2 cellular contexts compared by ENCODE assay signal in the genomic region with DNA sequence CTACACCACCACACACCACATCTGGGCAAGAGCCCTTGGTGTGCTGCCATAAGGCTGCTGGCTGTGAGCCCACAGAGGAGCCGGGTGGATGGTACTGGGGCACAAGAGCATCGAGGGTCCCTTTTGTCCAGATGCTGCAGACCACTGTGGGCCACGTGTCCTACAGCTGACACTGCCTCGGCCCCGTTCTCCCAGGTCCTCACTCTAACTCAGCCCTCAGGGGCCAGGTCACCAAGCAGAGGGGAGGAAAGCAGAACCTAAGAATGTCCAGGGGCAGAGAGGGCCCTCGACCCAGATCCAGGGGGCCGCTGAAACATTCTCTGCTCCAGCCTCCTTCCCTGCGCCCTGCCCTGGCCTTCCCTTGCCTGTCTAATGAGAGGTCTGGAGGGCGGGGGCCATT.
TF ChIP-seq lines count a peak whose summit lies in the region.

No MANE protein-coding gene starts in this region.

TF ChIP-seq in IMR-90, 13 proteins besides CTCF, POLR2A, EP300 and RAD21:
- TF ChIP-seq CHD1 (IDR thresholded peaks at IDR 0.05; ENCODE audit: low read depth, low read length) = no peak
- TF ChIP-seq CEBPB (IDR thresholded peaks at IDR 0.05; ENCODE audit: low read depth, low read length) = no peak
- no peak for TF ChIP-seq RCOR1 (IDR thresholded peaks at IDR 0.05; ENCODE audit: insufficient replicate concordance, low read length)
- TF ChIP-seq MXI1 (IDR thresholded peaks at IDR 0.05; ENCODE audit: borderline replicate concordance, low read depth, low read length) = no peak
- no peak for TF ChIP-seq RFX5 (IDR thresholded peaks at IDR 0.05; ENCODE audit: low read depth, low read length)
- no peak for TF ChIP-seq MAZ (IDR thresholded peaks at IDR 0.05; ENCODE audit: borderline replicate concordance, low read depth, low read length)
- TF ChIP-seq NFE2L2 (IDR thresholded peaks at IDR 0.05; ENCODE audit: low read depth, low read length) = no peak
- TF ChIP-seq, protein P1, sequence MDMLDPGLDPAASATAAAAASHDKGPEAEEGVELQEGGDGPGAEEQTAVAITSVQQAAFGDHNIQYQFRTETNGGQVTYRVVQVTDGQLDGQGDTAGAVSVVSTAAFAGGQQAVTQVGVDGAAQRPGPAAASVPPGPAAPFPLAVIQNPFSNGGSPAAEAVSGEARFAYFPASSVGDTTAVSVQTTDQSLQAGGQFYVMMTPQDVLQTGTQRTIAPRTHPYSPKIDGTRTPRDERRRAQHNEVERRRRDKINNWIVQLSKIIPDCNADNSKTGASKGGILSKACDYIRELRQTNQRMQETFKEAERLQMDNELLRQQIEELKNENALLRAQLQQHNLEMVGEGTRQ (IDR thresholded peaks at IDR 0.05; ENCODE audit: low read depth, low read length) = no peak
- no peak for TF ChIP-seq SMC3 (IDR thresholded peaks at IDR 0.05; ENCODE audit: low read depth, low read length)
- TF ChIP-seq, protein P2, sequence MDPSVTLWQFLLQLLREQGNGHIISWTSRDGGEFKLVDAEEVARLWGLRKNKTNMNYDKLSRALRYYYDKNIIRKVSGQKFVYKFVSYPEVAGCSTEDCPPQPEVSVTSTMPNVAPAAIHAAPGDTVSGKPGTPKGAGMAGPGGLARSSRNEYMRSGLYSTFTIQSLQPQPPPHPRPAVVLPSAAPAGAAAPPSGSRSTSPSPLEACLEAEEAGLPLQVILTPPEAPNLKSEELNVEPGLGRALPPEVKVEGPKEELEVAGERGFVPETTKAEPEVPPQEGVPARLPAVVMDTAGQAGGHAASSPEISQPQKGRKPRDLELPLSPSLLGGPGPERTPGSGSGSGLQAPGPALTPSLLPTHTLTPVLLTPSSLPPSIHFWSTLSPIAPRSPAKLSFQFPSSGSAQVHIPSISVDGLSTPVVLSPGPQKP (IDR thresholded peaks at IDR 0.05; ENCODE audit: borderline replicate concordance, low read depth, low read length) = no peak
- TF ChIP-seq MAFK (IDR thresholded peaks at IDR 0.05; ENCODE audit: low read depth, low read length) = no peak
- no peak for TF ChIP-seq FOS (IDR thresholded peaks at IDR 0.05; ENCODE audit: low read depth, low read length)
- no peak for TF ChIP-seq BHLHE40 (IDR thresholded peaks at IDR 0.05; ENCODE audit: low read depth, low read length)
TF ChIP-seq in IMR-90: peak in this region for 0.

TF ChIP-seq in HepG2, 621 proteins besides CTCF, POLR2A, EP300 and RAD21:
- TF ChIP-seq, protein P3, sequence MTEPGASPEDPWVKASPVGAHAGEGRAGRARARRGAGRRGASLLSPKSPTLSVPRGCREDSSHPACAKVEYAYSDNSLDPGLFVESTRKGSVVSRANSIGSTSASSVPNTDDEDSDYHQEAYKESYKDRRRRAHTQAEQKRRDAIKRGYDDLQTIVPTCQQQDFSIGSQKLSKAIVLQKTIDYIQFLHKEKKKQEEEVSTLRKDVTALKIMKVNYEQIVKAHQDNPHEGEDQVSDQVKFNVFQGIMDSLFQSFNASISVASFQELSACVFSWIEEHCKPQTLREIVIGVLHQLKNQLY (CRISPR knock-in tag; IDR thresholded peaks at IDR 0.05) = no peak
- TF ChIP-seq ZNF546 (CRISPR knock-in tag; conservative IDR thresholded peaks at IDR 0.05) (no peak), ZSCAN21 (CRISPR knock-in tag; IDR thresholded peaks at IDR 0.05; ENCODE audit: borderline replicate concordance) (no peak), IKZF4 (CRISPR knock-in tag; IDR thresholded peaks at IDR 0.05; ENCODE audit: borderline replicate concordance, low read depth, not compliant biosample characterization) (no peak), HMGA1 (CRISPR knock-in tag; conservative IDR thresholded peaks at IDR 0.05) (no peak), ZNF446 (CRISPR knock-in tag; IDR thresholded peaks at IDR 0.05) (no peak), ZNF614 (CRISPR knock-in tag; IDR thresholded peaks at IDR 0.05; ENCODE audit: borderline replicate concordance) (no peak), XBP1 (CRISPR knock-in tag; IDR thresholded peaks at IDR 0.05) (no peak)
- TF ChIP-seq, protein P4, sequence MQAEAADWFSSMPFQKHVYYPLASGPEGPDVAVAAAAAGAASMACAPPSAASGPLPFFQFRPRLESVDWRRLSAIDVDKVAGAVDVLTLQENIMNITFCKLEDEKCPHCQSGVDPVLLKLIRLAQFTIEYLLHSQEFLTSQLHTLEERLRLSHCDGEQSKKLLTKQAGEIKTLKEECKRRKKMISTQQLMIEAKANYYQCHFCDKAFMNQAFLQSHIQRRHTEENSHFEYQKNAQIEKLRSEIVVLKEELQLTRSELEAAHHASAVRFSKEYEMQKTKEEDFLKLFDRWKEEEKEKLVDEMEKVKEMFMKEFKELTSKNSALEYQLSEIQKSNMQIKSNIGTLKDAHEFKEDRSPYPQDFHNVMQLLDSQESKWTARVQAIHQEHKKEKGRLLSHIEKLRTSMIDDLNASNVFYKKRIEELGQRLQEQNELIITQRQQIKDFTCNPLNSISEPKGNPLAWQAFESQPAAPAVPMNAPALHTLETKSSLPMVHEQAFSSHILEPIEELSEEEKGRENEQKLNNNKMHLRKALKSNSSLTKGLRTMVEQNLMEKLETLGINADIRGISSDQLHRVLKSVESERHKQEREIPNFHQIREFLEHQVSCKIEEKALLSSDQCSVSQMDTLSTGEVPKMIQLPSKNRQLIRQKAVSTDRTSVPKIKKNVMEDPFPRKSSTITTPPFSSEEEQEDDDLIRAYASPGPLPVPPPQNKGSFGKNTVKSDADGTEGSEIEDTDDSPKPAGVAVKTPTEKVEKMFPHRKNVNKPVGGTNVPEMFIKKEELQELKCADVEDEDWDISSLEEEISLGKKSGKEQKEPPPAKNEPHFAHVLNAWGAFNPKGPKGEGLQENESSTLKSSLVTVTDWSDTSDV (CRISPR knock-in tag; IDR thresholded peaks at IDR 0.05) = no peak
- TF ChIP-seq, protein P5, sequence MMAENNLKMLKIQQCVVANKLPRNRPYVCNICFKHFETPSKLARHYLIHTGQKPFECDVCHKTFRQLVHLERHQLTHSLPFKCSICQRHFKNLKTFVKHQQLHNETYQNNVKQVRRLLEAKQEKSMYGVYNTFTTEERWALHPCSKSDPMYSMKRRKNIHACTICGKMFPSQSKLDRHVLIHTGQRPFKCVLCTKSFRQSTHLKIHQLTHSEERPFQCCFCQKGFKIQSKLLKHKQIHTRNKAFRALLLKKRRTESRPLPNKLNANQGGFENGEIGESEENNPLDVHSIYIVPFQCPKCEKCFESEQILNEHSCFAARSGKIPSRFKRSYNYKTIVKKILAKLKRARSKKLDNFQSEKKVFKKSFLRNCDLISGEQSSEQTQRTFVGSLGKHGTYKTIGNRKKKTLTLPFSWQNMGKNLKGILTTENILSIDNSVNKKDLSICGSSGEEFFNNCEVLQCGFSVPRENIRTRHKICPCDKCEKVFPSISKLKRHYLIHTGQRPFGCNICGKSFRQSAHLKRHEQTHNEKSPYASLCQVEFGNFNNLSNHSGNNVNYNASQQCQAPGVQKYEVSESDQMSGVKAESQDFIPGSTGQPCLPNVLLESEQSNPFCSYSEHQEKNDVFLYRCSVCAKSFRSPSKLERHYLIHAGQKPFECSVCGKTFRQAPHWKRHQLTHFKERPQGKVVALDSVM (CRISPR knock-in tag; IDR thresholded peaks at IDR 0.05) = no peak
